Comparison of ENCODE assay signal across 27 cellular contexts in genomic region chr7:93048136-93048930, GRCh38.
A peak's percentile ranks its signal among the peaks of the same experiment; 100 is the strongest.
DNase-seq lines count a peak whose midpoint lies in the region; ATAC-seq and TF ChIP-seq lines count a peak whose summit lies in the region.
"Had no signal": no experiment of that assay in that cellular context is flagged by ENCODE, and none has a peak within 500 bp of the region (broad histone marks: within the 10 kb centered on the region; RNA-seq: fewer than 3 reads in every experiment).

No MANE protein-coding gene starts in this region.

- H3K4me3 ChIP-seq in SJSA1 = no peak overlapping the region
- H3K4me3 ChIP-seq in fibroblast of mammary gland (ENCODE audit: control insufficient read depth, low read depth, low read length) = no peak overlapping the region
- H3K4me3 ChIP-seq in heart left ventricle = no peak overlapping the region
- H3K4me3 ChIP-seq: hepatocyte, prostate gland had no signal

- H3K27ac ChIP-seq in SJSA1 (peak overlapping the region; percentile 49), heart left ventricle (no peak overlapping the region)
- H3K27ac ChIP-seq: foreskin keratinocyte, hepatocyte, prostate gland had no signal

- TF ChIP-seq CTCF in fibroblast of mammary gland (conservative IDR thresholded peaks at IDR 0.05; ENCODE audit: control insufficient read depth, insufficient read depth, low read depth, low read length) (no peak), heart left ventricle (IDR thresholded peaks at IDR 0.05) (no peak)

- 62 to 70% (median 63%) methylated on average over 3 of the region's 3 CpGs for WGBS in heart left ventricle, 4 donors

- intact Hi-C loops in heart left ventricle (cut with DNase I) = loop anchor here in 1 of 10 donors (2.0 kb wide), 1 partner anchor 426 kb away; no protein-coding TSS in a partner anchor

- H3K9me3 ChIP-seq in SJSA1 (replicated peaks) (no peaks in the 10 kb centered on the region), heart left ventricle (no peaks in the 10 kb centered on the region)
- H3K9me3 ChIP-seq: prostate gland had no signal

- H3K36me3 ChIP-seq in SJSA1 (no peaks in the 10 kb centered on the region), heart left ventricle (no peaks in the 10 kb centered on the region)
- H3K36me3 ChIP-seq: prostate gland had no signal

- no peaks in the 10 kb centered on the region for H3K27me3 ChIP-seq in SJSA1 (replicated peaks)
- no peaks in the 10 kb centered on the region for H3K27me3 ChIP-seq in heart left ventricle
- H3K27me3 ChIP-seq: foreskin keratinocyte, hepatocyte had no signal

- ATAC-seq in HG03097 (IDR thresholded peaks at IDR 0.05; ENCODE audit: low FRiP score, unreplicated experiment) (no peak), GM18858 (IDR thresholded peaks at IDR 0.05; ENCODE audit: unreplicated experiment) (no peak), heart left ventricle (no peak)
- ATAC-seq: foreskin keratinocyte; left colon; Right ventricle myocardium inferior; sciatic nerve; stimulated activated naive B cell treated with anti-CD40 and anti-IgM and Interleukin-4, amounts not matched to agents 10 μg/mL and 1 μg/mL and 100 μg/mL, for 72 hours had no signal

- DNase-seq in NOMO-1 treated with DMSO at 0.1 percent for 48 hours (lab: John Stamatoyannopoulos, UW; ENCODE audit: unreplicated experiment) (peak; percentile 77), NOMO-1 treated with dmso at 0.1 percent for 144 hours (lab: John Stamatoyannopoulos, UW; ENCODE audit: unreplicated experiment) (no peak), SJSA1 (ENCODE audit: low read depth in 1 of 2, low spot score in 2 of 2) (no peak), fibroblast of mammary gland (ENCODE audit: low read depth) (peak; percentile 72), heart left ventricle (no peak)
- DNase-seq in activated T-cell treated with anti-CD3 and anti-CD28 coated beads, Interleukin-2, amount 50 U/mL, for 1 hour = no peak
- DNase-seq: 8988T; activated CD4-positive, alpha-beta T cell treated with anti-CD3 and anti-CD28 coated beads for 4 hours; activated CD8-positive, alpha-beta memory T cell treated with anti-CD3 and anti-CD28 coated beads for 24 hours; activated effector memory CD4-positive, alpha-beta T cell treated with anti-CD3 and anti-CD28 coated beads, Interleukin-2, amount 50 U/mL, for 16 hours; activated naive CD8-positive, alpha-beta T cell treated with anti-CD3 and anti-CD28 coated beads for 36 hours; Calu3; foreskin keratinocyte; GOT3; left colon; NCI-H2081; NCI-H2227 treated with DMSO at 0.1 percent for 48 hours; NCI-H69; OCI-M1; stimulated activated CD4-positive, alpha-beta T cell treated with anti-CD3 and anti-CD28 coated beads, Interleukin-4, amount 100 ng/mL, for 4 hours; stimulated activated naive B cell treated with anti-CD40 and anti-IgM and Interleukin-4, amounts not matched to agents 10 μg/mL and 1 μg/mL and 100 μg/mL, for 72 hours had no signal

- TF ChIP-seq POLR2A in heart left ventricle (IDR thresholded peaks at IDR 0.05) = no peak

- H3K4me1 ChIP-seq in SJSA1 (replicated peaks) (peaks cover 52% of the 10 kb centered on the region), heart left ventricle (peaks cover 0 to 3% (median 0%) of the 10 kb centered on the region in 12 donors)
- H3K4me1 ChIP-seq: prostate gland had no signal

Comparison
In these comparisons a context has a peak if more than half of its experiments do, and no peak if none do; other contexts are left out.
1. DNase-seq: peak in NOMO-1 treated with DMSO at 0.1 percent for 48 hours (single experiment) and fibroblast of mammary gland (single experiment); none in NOMO-1 treated with dmso at 0.1 percent for 144 hours (single experiment), SJSA1 (0 of 2), activated T-cell treated with anti-CD3 and anti-CD28 coated beads, Interleukin-2, amount 50 U/mL, for 1 hour (single experiment) and heart left ventricle (0 of 5).